Comparison of ENCODE assay signal across 8 cellular contexts in genomic region chr5:150783422-150783928, GRCh38. TPM values are rescaled to one million over a fixed set of nuclear protein-coding genes. Genes with fewer than 3 reads are reported as not detected.
DNase-seq lines count a peak whose midpoint lies in the region; ATAC-seq and TF ChIP-seq lines count a peak whose summit lies in the region.

No MANE protein-coding gene starts in this region.

- H3K27ac ChIP-seq in Peyer's patch, result peak overlapping the region; percentile 78 to 95 (median 88)

- TF ChIP-seq CTCF in AG09319 (IDR thresholded peaks at IDR 0.05; ENCODE audit: low read depth, low read length) (no peak), Peyer's patch (IDR thresholded peaks at IDR 0.05) (no peak)

- peak; percentile 76 for DNase-seq in AG09319 (ENCODE audit: extremely low read depth, low read depth)
- DNase-seq in Peyer's patch, result peak; percentile 47 to 85 (median 72)
- peak; percentile 84 for DNase-seq in activated effector memory CD4-positive, alpha-beta T cell treated with anti-CD3 and anti-CD28 coated beads, Interleukin-2, amount 50 U/mL, for 16 hours
- DNase-seq in globus pallidus (ENCODE audit: low spot score), result peak; percentile 14
- peak; percentile 70 for DNase-seq in skeletal muscle cell (ENCODE audit: low read depth)
- no peak for DNase-seq in NCI-H524 treated with DMSO at 0.1 percent for 48 hours (lab: John Stamatoyannopoulos, UW)

- no peaks in the 10 kb centered on the region for H3K27me3 ChIP-seq in Peyer's patch

- no peaks in the 10 kb centered on the region for H3K9me3 ChIP-seq in Peyer's patch

- peak in 1 of 2 donors; percentile 61 for TF ChIP-seq POLR2A in Peyer's patch (IDR thresholded peaks at IDR 0.05)

- peak; percentile 36 for ATAC-seq in GM19023 (IDR thresholded peaks at IDR 0.05; ENCODE audit: unreplicated experiment)
- ATAC-seq in HG03280 (IDR thresholded peaks at IDR 0.05; ENCODE audit: unreplicated experiment), result peak; percentile 36

- peaks cover 0 to 85% (median 21%) of the 10 kb centered on the region in 4 donors for H3K4me1 ChIP-seq in Peyer's patch

- H3K4me3 ChIP-seq in Peyer's patch (peak overlapping the region in 2 of 4 donors; percentile 23 to 25), skeletal muscle cell (ENCODE audit: low read depth, low read length) (peak overlapping the region; percentile 14)

- H3K36me3 ChIP-seq in Peyer's patch, result no peaks in the 10 kb centered on the region

RNA-seq across cellular contexts. Expression of gene SMIM3, which starts 4.9 kb away (rescaled TPM):
- total RNA-seq in Peyer's patch, result 10 to 100 TPM; 12.7 to 82.5 (median 23.6) TPM

RNA-seq across cellular contexts. Expression of gene DCTN4, which starts 24.7 kb away (rescaled TPM):
- total RNA-seq in Peyer's patch, result 10 to 100 TPM; 41.7 to 75.9 (median 54.1) TPM
